ENCODE assay signal across 18 cellular contexts in the genomic region with DNA sequence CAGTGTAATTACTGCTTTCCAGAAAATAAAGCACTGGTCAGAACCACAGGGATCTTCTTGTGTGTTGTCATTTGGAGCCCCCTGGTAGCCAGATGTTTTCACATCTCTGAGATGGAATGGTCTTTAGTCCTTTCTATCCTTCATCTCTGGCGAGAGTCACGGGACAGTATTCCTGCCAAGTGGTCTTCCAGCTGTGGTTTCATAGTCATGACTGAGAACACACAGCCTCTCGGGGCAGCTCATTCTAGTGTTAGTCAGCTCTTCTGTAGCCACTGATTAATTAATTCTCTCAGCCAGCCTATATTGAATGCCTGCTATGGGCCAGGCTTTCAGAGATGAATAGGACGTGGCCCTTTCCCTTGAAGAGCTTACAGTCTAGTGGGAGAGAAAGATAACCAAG. TPM values are rescaled to one million over a fixed set of nuclear protein-coding genes. Genes with fewer than 3 reads are reported as not detected.
DNase-seq lines count a peak whose midpoint lies in the region; ATAC-seq, FAIRE-seq and TF ChIP-seq lines count a peak whose summit lies in the region.
"Had no signal": no experiment of that assay in that cellular context is flagged by ENCODE, and none has a peak within 500 bp of the region (broad histone marks: within the 10 kb centered on the region; RNA-seq: fewer than 3 reads in every experiment).

No MANE protein-coding gene starts in this region.

- H3K27ac ChIP-seq in right atrium auricular region = no peak overlapping the region
- H3K27ac ChIP-seq in sigmoid colon = no peak overlapping the region
- H3K27ac ChIP-seq: heart right ventricle, KMS-11, neutrophil, SK-N-MC, transverse colon had no signal

- H3K27me3 ChIP-seq in right atrium auricular region = no peaks in the 10 kb centered on the region
- H3K27me3 ChIP-seq in sigmoid colon = no peaks in the 10 kb centered on the region
- H3K27me3 ChIP-seq: heart right ventricle, neutrophil, transverse colon had no signal

- no peak for TF ChIP-seq EP300 in sigmoid colon (IDR thresholded peaks at IDR 0.05)

- H3K4me3 ChIP-seq in right atrium auricular region (no peak overlapping the region), foreskin fibroblast (ENCODE audit: low read depth in 1 of 2, low read length in 2 of 2) (no peak overlapping the region), sigmoid colon (no peak overlapping the region)
- H3K4me3 ChIP-seq: heart right ventricle, SK-N-MC, transverse colon had no signal

- no peaks in the 10 kb centered on the region for H3K9me3 ChIP-seq in right atrium auricular region
- no peaks in the 10 kb centered on the region for H3K9me3 ChIP-seq in sigmoid colon
- H3K9me3 ChIP-seq: heart right ventricle, neutrophil, transverse colon had no signal

- TF ChIP-seq CTCF in right atrium auricular region (IDR thresholded peaks at IDR 0.05) (no peak), foreskin fibroblast (IDR thresholded peaks at IDR 0.05; ENCODE audit: low read depth, low read length) (no peak), sigmoid colon (IDR thresholded peaks at IDR 0.05) (no peak)

- H3K36me3 ChIP-seq in right atrium auricular region (peaks cover 83% of the 10 kb centered on the region), sigmoid colon (peaks cover 30 to 97% (median 59%) of the 10 kb centered on the region in 4 donors)

- peak; percentile 46 for ATAC-seq in left ventricle myocardium superior

- intact Hi-C loops in left ventricle myocardium superior (cut with micrococcal nuclease) (no loop called here), sigmoid colon (cut with DNase I) (no loop called here)

- peaks cover 0 to 12% of the 10 kb centered on the region in 2 donors for H3K4me1 ChIP-seq in right atrium auricular region
- no peaks in the 10 kb centered on the region for H3K4me1 ChIP-seq in sigmoid colon
- H3K4me1 ChIP-seq: transverse colon had no signal

- peak; percentile 82 for FAIRE-seq in RCC 7860 (lab: Jason Lieb, UNC)

- WGBS in sigmoid colon, 2 donors = 83 to 87% methylated on average over 4 of the region's 4 CpGs

- DNase-seq in left ventricle myocardium superior (no peak), right atrium auricular region (ENCODE audit: low spot score) (no peak), RCC 7860 (ENCODE audit: low spot score) (peak; percentile 55), foreskin fibroblast (peak; percentile 89 to 93), occipital lobe (lab: John Stamatoyannopoulos, UW) (no peak), T-helper 2 cell (no peak), sigmoid colon (no peak)
- DNase-seq in activated CD4-positive, alpha-beta T cell treated with anti-CD3 and anti-CD28 coated beads for 1 hour = no peak
- DNase-seq: activated CD8-positive, alpha-beta memory T cell treated with anti-CD3 and anti-CD28 coated beads, Interleukin-2, amount 50 U/mL, for 48 hours; amniotic stem cell; DMS53; heart right ventricle; NCI-H2029 treated with DMSO at 0.1 percent for 48 hours; stimulated activated CD4-positive, alpha-beta T cell treated with anti-CD3 and anti-CD28 coated beads, Interleukin-12 subunit alpha, Interleukin-12 subunit beta, amount 100 ng/mL, for 4 hours; transverse colon had no signal

- TF ChIP-seq POLR2A in sigmoid colon (IDR thresholded peaks at IDR 0.05) = no peak

RNA-seq across cellular contexts. Expression of a gene that starts 34.1 kb away (rescaled TPM):
- 14.2 TPM for total RNA-seq in left ventricle myocardium superior
- total RNA-seq in right atrium auricular region = 10 to 100 TPM; 18.4 to 21.1 TPM
- total RNA-seq in occipital lobe = 19.8 TPM
- total RNA-seq in sigmoid colon = 10 to 100 TPM; 13.9 to 28.8 (median 21.0) TPM
- polyA plus RNA-seq in sigmoid colon = 10 to 100 TPM in 1 of 3 donors, 1 to 10 TPM in 2; 3.6 to 22.5 (median 6.5) TPM

RNA-seq across cellular contexts. Expression of a gene that starts 34.2 kb away (rescaled TPM):
- total RNA-seq in left ventricle myocardium superior (1.9 TPM), right atrium auricular region (1 to 10 TPM; 1.6 to 2.3 TPM), occipital lobe (5.1 TPM), sigmoid colon (10 to 100 TPM in 1 of 4 donors, 1 to 10 TPM in 3; 1.6 to 11.4 (median 3.8) TPM)
- polyA plus RNA-seq in sigmoid colon = 1 to 10 TPM in 2 of 3 donors, under 1 TPM in 1; 0.60 to 2.4 (median 1.4) TPM

RNA-seq across cellular contexts. Expression of a gene that starts 51.7 kb away (rescaled TPM):
- total RNA-seq in left ventricle myocardium superior (20.1 TPM), right atrium auricular region (10 to 100 TPM; 11.2 to 24.6 TPM), occipital lobe (8.3 TPM), sigmoid colon (10 to 100 TPM; 21.9 to 44.4 (median 36.0) TPM)
- polyA plus RNA-seq in sigmoid colon = 10 to 100 TPM; 10.8 to 26.1 (median 16.3) TPM

Comparison
In these comparisons a context has a peak if more than half of its experiments do, and no peak if none do; other contexts are left out.
1. DNase-seq: peak in RCC 7860 (single experiment) and foreskin fibroblast (2 of 2); none in left ventricle myocardium superior (single experiment), right atrium auricular region (single experiment), occipital lobe (single experiment), T-helper 2 cell (0 of 5), activated CD4-positive, alpha-beta T cell treated with anti-CD3 and anti-CD28 coated beads for 1 hour (single experiment) and sigmoid colon (single experiment).